ENCODE assay signal across 15 cellular contexts in genomic region chr20:20732641-20733040, GRCh38. TPM values are rescaled to one million over a fixed set of nuclear protein-coding genes. Genes with fewer than 3 reads are reported as not detected.
A peak's percentile ranks its signal among the peaks of the same experiment; 100 is the strongest.
DNase-seq lines count a peak whose midpoint lies in the region; ATAC-seq and TF ChIP-seq lines count a peak whose summit lies in the region.
"Had no signal": no experiment of that assay in that cellular context is flagged by ENCODE, and none has a peak within 500 bp of the region (broad histone marks: within the 10 kb centered on the region; RNA-seq: fewer than 3 reads in every experiment).

No MANE protein-coding gene starts in this region.

- H3K36me3 ChIP-seq in breast epithelium: no peaks in the 10 kb centered on the region
- H3K36me3 ChIP-seq in parathyroid adenoma (ENCODE audit: control insufficient read depth, insufficient read depth, low read length): no peaks in the 10 kb centered on the region
- H3K36me3 ChIP-seq: colonic mucosa had no signal

- H2AFZ ChIP-seq in parathyroid adenoma: peak overlapping the region; percentile 11

- H3K9me3 ChIP-seq in breast epithelium: no peaks in the 10 kb centered on the region
- no peaks in the 10 kb centered on the region for H3K9me3 ChIP-seq in parathyroid adenoma (ENCODE audit: control insufficient read depth, low read length)
- H3K9me3 ChIP-seq: colonic mucosa had no signal

- intact Hi-C loops in breast epithelium (cut with DNase I; ENCODE audit: low total_unique reads) (no loop called here), dorsolateral prefrontal cortex (cut with DNase I) (no loop called here)

- H3K4me3 ChIP-seq in breast epithelium (no peak overlapping the region), parathyroid adenoma (ENCODE audit: low read depth, low read length) (no peak overlapping the region), dorsolateral prefrontal cortex (no peak overlapping the region)
- H3K4me3 ChIP-seq: colonic mucosa had no signal

- H3K27me3 ChIP-seq in breast epithelium: no peaks in the 10 kb centered on the region
- H3K27me3 ChIP-seq in parathyroid adenoma (ENCODE audit: control insufficient read depth, insufficient read depth, low read length): no peaks in the 10 kb centered on the region
- no peaks in the 10 kb centered on the region for H3K27me3 ChIP-seq in dorsolateral prefrontal cortex
- H3K27me3 ChIP-seq: colonic mucosa had no signal

- H3K4me2 ChIP-seq in parathyroid adenoma (ENCODE audit: low read length): no peak overlapping the region

- H3K27ac ChIP-seq in breast epithelium: peak overlapping the region; percentile 31 to 65
- H3K27ac ChIP-seq in parathyroid adenoma: peak overlapping the region; percentile 64
- H3K27ac ChIP-seq in dorsolateral prefrontal cortex: peak overlapping the region in 1 of 59 donors; percentile 3
- H3K27ac ChIP-seq: colonic mucosa had no signal

- no peaks in the 10 kb centered on the region for H3K79me2 ChIP-seq in parathyroid adenoma

- H3K9ac ChIP-seq in parathyroid adenoma: no peak overlapping the region

- DNase-seq in breast epithelium (ENCODE audit: low spot score in 2 of 2) (no peak), dorsolateral prefrontal cortex (no peak)
- no peak for DNase-seq in stimulated activated CD4-positive, alpha-beta T cell treated with anti-CD3 and anti-CD28 coated beads, Interleukin-1b, Interleukin-23, amount 100 ng/mL, for 48 hours
- DNase-seq: activated CD8-positive, alpha-beta memory T cell treated with anti-CD3 and anti-CD28 coated beads, Interleukin-2, amount 50 U/mL, for 4 hours; C1 segment of cervical spinal cord; colonic mucosa; H7; PC-3; stimulated activated naive CD4-positive, alpha-beta T cell had no signal

- TF ChIP-seq POLR2A in breast epithelium (IDR thresholded peaks at IDR 0.05): no peak

- no peaks in the 10 kb centered on the region for H3K4me1 ChIP-seq in breast epithelium
- no peaks in the 10 kb centered on the region for H3K4me1 ChIP-seq in parathyroid adenoma
- H3K4me1 ChIP-seq: colonic mucosa had no signal

- peak; percentile 54 for ATAC-seq in GM18868 (IDR thresholded peaks at IDR 0.05; ENCODE audit: unreplicated experiment)
- ATAC-seq in HG03432 (IDR thresholded peaks at IDR 0.05; ENCODE audit: unreplicated experiment): peak; percentile 30
- ATAC-seq in esophagus mucosa: no peak
- no peak for ATAC-seq in HG03521 (IDR thresholded peaks at IDR 0.05; ENCODE audit: unreplicated experiment)
- ATAC-seq: PC-3, WTC11 had no signal

- TF ChIP-seq CTCF in breast epithelium (IDR thresholded peaks at IDR 0.05) (no peak), parathyroid adenoma (IDR thresholded peaks at IDR 0.05) (no peak), dorsolateral prefrontal cortex (IDR thresholded peaks at IDR 0.05 in 54 of 56, conservative IDR thresholded peaks at IDR 0.05 in 2 of 56; ENCODE audit: low read depth in 1 of 56, partially characterized antibody in 56 of 56) (no peak)

RNA-seq across cellular contexts. Expression of gene RALGAPA2, which starts 20.2 kb away (rescaled TPM):
- total RNA-seq in breast epithelium (10 to 100 TPM; 34.6 to 74.1 (median 46.0) TPM), esophagus mucosa (15.9 TPM), dorsolateral prefrontal cortex (10 to 100 TPM; 20.3 to 60.5 (median 34.7) TPM)

Comparison
In these comparisons a context has a peak if more than half of its experiments do, and no peak if none do; other contexts are left out.
1. ATAC-seq: peak in GM18868 (single experiment) and HG03432 (single experiment); none in esophagus mucosa (single experiment) and HG03521 (single experiment).